Comparison of ENCODE assay signal across 1 cellular context in the genomic region with DNA sequence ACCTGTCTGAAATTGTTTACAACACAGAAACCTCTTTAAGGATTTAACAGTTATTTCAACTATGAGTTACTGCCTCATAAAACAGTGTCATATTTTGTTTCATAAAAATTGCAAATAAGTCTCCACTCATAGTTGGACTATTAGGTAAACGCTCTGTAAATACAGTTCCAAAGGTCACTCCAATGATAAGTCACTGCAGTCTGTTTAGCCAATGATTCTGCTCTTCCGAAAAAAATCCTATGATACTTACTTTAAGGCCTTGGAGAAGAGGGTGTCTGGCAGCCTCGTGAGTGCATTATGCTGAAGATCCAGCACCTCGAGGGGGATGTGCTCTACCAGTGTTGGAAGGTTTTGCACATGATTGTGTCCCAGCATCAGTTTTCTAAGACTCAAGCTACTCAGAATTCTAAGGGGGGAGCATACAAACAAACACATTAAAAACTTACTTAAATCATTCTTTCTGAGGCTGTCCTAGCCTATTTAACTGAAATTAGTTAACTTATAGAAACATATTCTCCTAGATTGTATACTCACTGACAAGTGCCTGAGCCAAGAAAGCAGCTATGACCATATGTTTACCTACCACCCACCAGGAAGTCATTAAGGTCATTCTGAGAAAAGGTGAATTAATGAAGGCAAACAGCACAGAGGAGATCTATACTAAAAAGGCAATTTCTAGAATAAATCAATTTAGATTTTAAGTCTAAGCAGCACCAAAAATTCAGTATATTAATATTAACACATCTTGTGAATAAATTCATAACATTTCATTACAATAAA.
TF ChIP-seq lines count a peak whose summit lies in the region.

No MANE protein-coding gene starts in this region.

TF ChIP-seq in HepG2, 621 proteins besides CTCF, POLR2A, EP300 and RAD21 (continued from another document and continues in another):
- TF ChIP-seq, protein P1, sequence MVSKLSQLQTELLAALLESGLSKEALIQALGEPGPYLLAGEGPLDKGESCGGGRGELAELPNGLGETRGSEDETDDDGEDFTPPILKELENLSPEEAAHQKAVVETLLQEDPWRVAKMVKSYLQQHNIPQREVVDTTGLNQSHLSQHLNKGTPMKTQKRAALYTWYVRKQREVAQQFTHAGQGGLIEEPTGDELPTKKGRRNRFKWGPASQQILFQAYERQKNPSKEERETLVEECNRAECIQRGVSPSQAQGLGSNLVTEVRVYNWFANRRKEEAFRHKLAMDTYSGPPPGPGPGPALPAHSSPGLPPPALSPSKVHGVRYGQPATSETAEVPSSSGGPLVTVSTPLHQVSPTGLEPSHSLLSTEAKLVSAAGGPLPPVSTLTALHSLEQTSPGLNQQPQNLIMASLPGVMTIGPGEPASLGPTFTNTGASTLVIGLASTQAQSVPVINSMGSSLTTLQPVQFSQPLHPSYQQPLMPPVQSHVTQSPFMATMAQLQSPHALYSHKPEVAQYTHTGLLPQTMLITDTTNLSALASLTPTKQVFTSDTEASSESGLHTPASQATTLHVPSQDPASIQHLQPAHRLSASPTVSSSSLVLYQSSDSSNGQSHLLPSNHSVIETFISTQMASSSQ (IDR thresholded peaks at IDR 0.05; ENCODE audit: low read depth), result no peak
- TF ChIP-seq, protein P1 (CRISPR knock-in tag; IDR thresholded peaks at IDR 0.05; ENCODE audit: borderline replicate concordance), result no peak
- TF ChIP-seq, protein P2, sequence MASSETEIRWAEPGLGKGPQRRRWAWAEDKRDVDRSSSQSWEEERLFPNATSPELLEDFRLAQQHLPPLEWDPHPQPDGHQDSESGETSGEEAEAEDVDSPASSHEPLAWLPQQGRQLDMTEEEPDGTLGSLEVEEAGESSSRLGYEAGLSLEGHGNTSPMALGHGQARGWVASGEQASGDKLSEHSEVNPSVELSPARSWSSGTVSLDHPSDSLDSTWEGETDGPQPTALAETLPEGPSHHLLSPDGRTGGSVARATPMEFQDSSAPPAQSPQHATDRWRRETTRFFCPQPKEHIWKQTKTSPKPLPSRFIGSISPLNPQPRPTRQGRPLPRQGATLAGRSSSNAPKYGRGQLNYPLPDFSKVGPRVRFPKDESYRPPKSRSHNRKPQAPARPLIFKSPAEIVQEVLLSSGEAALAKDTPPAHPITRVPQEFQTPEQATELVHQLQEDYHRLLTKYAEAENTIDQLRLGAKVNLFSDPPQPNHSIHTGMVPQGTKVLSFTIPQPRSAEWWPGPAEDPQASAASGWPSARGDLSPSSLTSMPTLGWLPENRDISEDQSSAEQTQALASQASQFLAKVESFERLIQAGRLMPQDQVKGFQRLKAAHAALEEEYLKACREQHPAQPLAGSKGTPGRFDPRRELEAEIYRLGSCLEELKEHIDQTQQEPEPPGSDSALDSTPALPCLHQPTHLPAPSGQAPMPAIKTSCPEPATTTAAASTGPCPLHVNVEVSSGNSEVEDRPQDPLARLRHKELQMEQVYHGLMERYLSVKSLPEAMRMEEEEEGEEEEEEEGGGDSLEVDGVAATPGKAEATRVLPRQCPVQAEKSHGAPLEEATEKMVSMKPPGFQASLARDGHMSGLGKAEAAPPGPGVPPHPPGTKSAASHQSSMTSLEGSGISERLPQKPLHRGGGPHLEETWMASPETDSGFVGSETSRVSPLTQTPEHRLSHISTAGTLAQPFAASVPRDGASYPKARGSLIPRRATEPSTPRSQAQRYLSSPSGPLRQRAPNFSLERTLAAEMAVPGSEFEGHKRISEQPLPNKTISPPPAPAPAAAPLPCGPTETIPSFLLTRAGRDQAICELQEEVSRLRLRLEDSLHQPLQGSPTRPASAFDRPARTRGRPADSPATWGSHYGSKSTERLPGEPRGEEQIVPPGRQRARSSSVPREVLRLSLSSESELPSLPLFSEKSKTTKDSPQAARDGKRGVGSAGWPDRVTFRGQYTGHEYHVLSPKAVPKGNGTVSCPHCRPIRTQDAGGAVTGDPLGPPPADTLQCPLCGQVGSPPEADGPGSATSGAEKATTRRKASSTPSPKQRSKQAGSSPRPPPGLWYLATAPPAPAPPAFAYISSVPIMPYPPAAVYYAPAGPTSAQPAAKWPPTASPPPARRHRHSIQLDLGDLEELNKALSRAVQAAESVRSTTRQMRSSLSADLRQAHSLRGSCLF (CRISPR knock-in tag; IDR thresholded peaks at IDR 0.05; ENCODE audit: borderline replicate concordance), result no peak
- TF ChIP-seq, protein P3, sequence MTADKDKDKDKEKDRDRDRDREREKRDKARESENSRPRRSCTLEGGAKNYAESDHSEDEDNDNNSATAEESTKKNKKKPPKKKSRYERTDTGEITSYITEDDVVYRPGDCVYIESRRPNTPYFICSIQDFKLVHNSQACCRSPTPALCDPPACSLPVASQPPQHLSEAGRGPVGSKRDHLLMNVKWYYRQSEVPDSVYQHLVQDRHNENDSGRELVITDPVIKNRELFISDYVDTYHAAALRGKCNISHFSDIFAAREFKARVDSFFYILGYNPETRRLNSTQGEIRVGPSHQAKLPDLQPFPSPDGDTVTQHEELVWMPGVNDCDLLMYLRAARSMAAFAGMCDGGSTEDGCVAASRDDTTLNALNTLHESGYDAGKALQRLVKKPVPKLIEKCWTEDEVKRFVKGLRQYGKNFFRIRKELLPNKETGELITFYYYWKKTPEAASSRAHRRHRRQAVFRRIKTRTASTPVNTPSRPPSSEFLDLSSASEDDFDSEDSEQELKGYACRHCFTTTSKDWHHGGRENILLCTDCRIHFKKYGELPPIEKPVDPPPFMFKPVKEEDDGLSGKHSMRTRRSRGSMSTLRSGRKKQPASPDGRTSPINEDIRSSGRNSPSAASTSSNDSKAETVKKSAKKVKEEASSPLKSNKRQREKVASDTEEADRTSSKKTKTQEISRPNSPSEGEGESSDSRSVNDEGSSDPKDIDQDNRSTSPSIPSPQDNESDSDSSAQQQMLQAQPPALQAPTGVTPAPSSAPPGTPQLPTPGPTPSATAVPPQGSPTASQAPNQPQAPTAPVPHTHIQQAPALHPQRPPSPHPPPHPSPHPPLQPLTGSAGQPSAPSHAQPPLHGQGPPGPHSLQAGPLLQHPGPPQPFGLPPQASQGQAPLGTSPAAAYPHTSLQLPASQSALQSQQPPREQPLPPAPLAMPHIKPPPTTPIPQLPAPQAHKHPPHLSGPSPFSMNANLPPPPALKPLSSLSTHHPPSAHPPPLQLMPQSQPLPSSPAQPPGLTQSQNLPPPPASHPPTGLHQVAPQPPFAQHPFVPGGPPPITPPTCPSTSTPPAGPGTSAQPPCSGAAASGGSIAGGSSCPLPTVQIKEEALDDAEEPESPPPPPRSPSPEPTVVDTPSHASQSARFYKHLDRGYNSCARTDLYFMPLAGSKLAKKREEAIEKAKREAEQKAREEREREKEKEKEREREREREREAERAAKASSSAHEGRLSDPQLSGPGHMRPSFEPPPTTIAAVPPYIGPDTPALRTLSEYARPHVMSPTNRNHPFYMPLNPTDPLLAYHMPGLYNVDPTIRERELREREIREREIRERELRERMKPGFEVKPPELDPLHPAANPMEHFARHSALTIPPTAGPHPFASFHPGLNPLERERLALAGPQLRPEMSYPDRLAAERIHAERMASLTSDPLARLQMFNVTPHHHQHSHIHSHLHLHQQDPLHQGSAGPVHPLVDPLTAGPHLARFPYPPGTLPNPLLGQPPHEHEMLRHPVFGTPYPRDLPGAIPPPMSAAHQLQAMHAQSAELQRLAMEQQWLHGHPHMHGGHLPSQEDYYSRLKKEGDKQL (CRISPR knock-in tag; IDR thresholded peaks at IDR 0.05; ENCODE audit: low read depth), result no peak
- TF ChIP-seq, protein P4, sequence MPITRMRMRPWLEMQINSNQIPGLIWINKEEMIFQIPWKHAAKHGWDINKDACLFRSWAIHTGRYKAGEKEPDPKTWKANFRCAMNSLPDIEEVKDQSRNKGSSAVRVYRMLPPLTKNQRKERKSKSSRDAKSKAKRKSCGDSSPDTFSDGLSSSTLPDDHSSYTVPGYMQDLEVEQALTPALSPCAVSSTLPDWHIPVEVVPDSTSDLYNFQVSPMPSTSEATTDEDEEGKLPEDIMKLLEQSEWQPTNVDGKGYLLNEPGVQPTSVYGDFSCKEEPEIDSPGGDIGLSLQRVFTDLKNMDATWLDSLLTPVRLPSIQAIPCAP (CRISPR knock-in tag; IDR thresholded peaks at IDR 0.05; ENCODE audit: low read depth), result no peak
- TF ChIP-seq SRY (CRISPR knock-in tag; IDR thresholded peaks at IDR 0.05) (no peak), ZBTB38 (CRISPR knock-in tag; IDR thresholded peaks at IDR 0.05) (no peak), KLF13 (CRISPR knock-in tag; IDR thresholded peaks at IDR 0.05) (no peak), ZNF136 (CRISPR knock-in tag; IDR thresholded peaks at IDR 0.05; ENCODE audit: low read depth) (0 out of 2 replicates have a peak, but pooled peaks have one; percentile 58), ARNT2 (CRISPR knock-in tag; IDR thresholded peaks at IDR 0.05; ENCODE audit: low read depth) (no peak), HNRNPK (IDR thresholded peaks at IDR 0.05; ENCODE audit: low read depth, low read length, poor library complexity, severe bottlenecking) (no peak), EEA1 (CRISPR knock-in tag; IDR thresholded peaks at IDR 0.05; ENCODE audit: borderline replicate concordance) (no peak), SMC3 (IDR thresholded peaks at IDR 0.05; ENCODE audit: low read length) (0 out of 2 replicates have a peak, but pooled peaks have one; percentile 8), ZNF605 (CRISPR knock-in tag; IDR thresholded peaks at IDR 0.05) (no peak), HMG20A (CRISPR knock-in tag; IDR thresholded peaks at IDR 0.05; ENCODE audit: borderline replicate concordance) (peak; percentile 66)
- TF ChIP-seq, protein P5, sequence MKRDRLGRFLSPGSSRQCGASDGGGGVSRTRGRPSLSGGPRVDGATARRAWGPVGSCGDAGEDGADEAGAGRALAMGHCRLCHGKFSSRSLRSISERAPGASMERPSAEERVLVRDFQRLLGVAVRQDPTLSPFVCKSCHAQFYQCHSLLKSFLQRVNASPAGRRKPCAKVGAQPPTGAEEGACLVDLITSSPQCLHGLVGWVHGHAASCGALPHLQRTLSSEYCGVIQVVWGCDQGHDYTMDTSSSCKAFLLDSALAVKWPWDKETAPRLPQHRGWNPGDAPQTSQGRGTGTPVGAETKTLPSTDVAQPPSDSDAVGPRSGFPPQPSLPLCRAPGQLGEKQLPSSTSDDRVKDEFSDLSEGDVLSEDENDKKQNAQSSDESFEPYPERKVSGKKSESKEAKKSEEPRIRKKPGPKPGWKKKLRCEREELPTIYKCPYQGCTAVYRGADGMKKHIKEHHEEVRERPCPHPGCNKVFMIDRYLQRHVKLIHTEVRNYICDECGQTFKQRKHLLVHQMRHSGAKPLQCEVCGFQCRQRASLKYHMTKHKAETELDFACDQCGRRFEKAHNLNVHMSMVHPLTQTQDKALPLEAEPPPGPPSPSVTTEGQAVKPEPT (CRISPR knock-in tag; IDR thresholded peaks at IDR 0.05; ENCODE audit: low read depth), result no peak
- TF ChIP-seq, protein P6, sequence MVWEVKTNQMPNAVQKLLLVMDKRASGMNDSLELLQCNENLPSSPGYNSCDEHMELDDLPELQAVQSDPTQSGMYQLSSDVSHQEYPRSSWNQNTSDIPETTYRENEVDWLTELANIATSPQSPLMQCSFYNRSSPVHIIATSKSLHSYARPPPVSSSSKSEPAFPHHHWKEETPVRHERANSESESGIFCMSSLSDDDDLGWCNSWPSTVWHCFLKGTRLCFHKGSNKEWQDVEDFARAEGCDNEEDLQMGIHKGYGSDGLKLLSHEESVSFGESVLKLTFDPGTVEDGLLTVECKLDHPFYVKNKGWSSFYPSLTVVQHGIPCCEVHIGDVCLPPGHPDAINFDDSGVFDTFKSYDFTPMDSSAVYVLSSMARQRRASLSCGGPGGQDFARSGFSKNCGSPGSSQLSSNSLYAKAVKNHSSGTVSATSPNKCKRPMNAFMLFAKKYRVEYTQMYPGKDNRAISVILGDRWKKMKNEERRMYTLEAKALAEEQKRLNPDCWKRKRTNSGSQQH (CRISPR knock-in tag; IDR thresholded peaks at IDR 0.05; ENCODE audit: low read depth), result no peak
- TF ChIP-seq, protein P7, sequence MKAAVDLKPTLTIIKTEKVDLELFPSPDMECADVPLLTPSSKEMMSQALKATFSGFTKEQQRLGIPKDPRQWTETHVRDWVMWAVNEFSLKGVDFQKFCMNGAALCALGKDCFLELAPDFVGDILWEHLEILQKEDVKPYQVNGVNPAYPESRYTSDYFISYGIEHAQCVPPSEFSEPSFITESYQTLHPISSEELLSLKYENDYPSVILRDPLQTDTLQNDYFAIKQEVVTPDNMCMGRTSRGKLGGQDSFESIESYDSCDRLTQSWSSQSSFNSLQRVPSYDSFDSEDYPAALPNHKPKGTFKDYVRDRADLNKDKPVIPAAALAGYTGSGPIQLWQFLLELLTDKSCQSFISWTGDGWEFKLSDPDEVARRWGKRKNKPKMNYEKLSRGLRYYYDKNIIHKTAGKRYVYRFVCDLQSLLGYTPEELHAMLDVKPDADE (CRISPR knock-in tag; IDR thresholded peaks at IDR 0.05), result no peak
